In the genomic region with DNA sequence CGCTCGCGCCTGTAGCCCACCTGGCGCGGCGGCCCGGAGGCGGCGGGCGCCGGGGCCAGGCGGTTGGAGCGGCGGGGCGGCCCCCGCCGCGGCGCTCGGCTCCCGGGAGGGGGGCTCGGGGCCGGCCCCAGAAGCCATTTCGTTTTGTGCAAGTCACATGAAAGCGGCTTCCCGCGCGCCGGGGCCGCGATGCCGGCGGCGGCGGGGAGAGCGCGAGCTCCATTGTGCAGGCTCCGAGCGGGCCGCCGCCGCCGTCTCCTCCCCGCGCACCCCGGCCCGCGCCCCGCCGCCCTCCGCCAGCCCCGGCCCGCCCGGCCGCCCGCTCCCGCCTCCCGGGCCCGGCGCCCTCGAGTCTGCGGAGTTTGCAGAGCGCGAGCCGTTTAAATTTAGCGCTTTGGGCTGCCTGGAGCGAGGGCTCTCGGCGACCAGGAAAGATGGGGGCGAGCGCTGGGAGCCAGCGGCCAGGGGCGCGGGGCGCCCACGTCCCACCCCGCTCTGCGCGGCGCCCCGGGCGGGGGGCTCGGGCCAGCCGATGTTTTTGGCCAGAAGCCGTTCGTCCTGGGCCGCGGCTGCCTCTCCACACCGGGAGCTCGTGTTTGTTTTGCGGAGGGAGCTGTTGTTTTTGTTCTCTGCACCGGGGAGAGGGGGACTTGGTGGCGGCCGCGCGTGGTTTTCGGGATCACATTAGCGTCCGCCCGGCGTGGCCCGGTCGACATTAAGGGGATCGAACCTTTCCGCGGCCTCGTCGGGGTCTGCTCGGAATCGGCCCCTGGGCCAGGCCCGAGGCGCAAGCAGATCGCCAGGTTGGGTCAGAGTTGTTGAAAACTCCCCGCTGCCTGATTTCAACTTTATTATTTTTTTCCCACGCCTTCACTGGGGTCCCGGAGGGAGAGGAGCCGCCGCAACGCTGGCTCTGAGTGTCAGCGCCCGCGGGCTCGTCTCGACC, we compare ENCODE assay signal across 8 cellular contexts. TPM values are rescaled to one million over a fixed set of nuclear protein-coding genes. Genes with fewer than 3 reads are reported as not detected.
DNase-seq lines count a peak whose midpoint lies in the region; ATAC-seq and TF ChIP-seq lines count a peak whose summit lies in the region.

No MANE protein-coding gene starts in this region.

- peaks cover 7% of the 10 kb centered on the region for H3K4me1 Mint-ChIP-seq in stimulated activated effector memory CD8-positive, alpha-beta T cell treated with anti-CD3 and anti-CD28 coated beads, Interleukin-12 subunit alpha, Interleukin-12 subunit beta, amount 100 ng/mL, for 72 hours

- no peak overlapping the region for H3K27ac Mint-ChIP-seq in stimulated activated effector memory CD8-positive, alpha-beta T cell treated with anti-CD3 and anti-CD28 coated beads, Interleukin-12 subunit alpha, Interleukin-12 subunit beta, amount 100 ng/mL, for 72 hours

- peak; percentile 7 for ATAC-seq in Right ventricle myocardium inferior
- peak; percentile 18 for ATAC-seq in SK-N-SH treated with all-trans-retinoic acid at 6 μM for 48 hours
- peak; percentile 19 for ATAC-seq in left colon
- peak; percentile 17 for ATAC-seq in stimulated activated effector memory CD8-positive, alpha-beta T cell treated with anti-CD3 and anti-CD28 coated beads, Interleukin-12 subunit alpha, Interleukin-12 subunit beta, amount 100 ng/mL, for 72 hours

- H3K4me3 Mint-ChIP-seq in stimulated activated effector memory CD8-positive, alpha-beta T cell treated with anti-CD3 and anti-CD28 coated beads, Interleukin-12 subunit alpha, Interleukin-12 subunit beta, amount 100 ng/mL, for 72 hours, result peak overlapping the region; percentile 69

- no peaks in the 10 kb centered on the region for H3K36me3 Mint-ChIP-seq in stimulated activated effector memory CD8-positive, alpha-beta T cell treated with anti-CD3 and anti-CD28 coated beads, Interleukin-12 subunit alpha, Interleukin-12 subunit beta, amount 100 ng/mL, for 72 hours

- no peak for DNase-seq in Right ventricle myocardium inferior (ENCODE audit: missing footprints)
- no peak for DNase-seq in cardiac septum (ENCODE audit: low spot score)
- peak; percentile 47 for DNase-seq in cerebellum (ENCODE audit: low spot score)
- DNase-seq in left colon, result peak in 1 of 2 donors; percentile 39
- DNase-seq in stimulated activated effector memory CD8-positive, alpha-beta T cell treated with anti-CD3 and anti-CD28 coated beads, Interleukin-12 subunit alpha, Interleukin-12 subunit beta, amount 100 ng/mL, for 72 hours (ENCODE audit: low spot score in 2 of 2), result peak in 1 of 2 donors; percentile 55
- DNase-seq in SW 1271 (lab: John Stamatoyannopoulos, UW), result no peak
- DNase-seq in NK-92 treated with Interleukin-12 subunit alpha and Interleukin-12 subunit beta, amount 100 ng/mL, for 24 hours (lab: John Stamatoyannopoulos, UW), result no peak

- peaks cover 2% of the 10 kb centered on the region for H3K9me3 Mint-ChIP-seq in stimulated activated effector memory CD8-positive, alpha-beta T cell treated with anti-CD3 and anti-CD28 coated beads, Interleukin-12 subunit alpha, Interleukin-12 subunit beta, amount 100 ng/mL, for 72 hours

- intact Hi-C loops in Right ventricle myocardium inferior (cut with DNase I) (loop anchor here (5.0 kb wide), 1 partner anchor 105 kb away; the partner anchor contains the start of gene CFAP251), cardiac septum (cut with DNase I) (loop anchor here (5.0 to 10.0 kb wide), 3 partner anchors 55 to 228 kb away; partner anchors contain the start of genes CFAP251 and RHOF), left colon (cut with DNase I, micrococcal nuclease) (no loop called here)

TF ChIP-seq in SK-N-SH treated with all-trans-retinoic acid at 6 μM for 48 hours, 23 proteins besides CTCF, POLR2A, EP300 and RAD21:
- TF ChIP-seq CSDC2 (CRISPR knock-in tag; IDR thresholded peaks at IDR 0.05), result no peak
- TF ChIP-seq ZFP3 (CRISPR knock-in tag; IDR thresholded peaks at IDR 0.05), result no peak
- no peak for TF ChIP-seq ISL1 (CRISPR knock-in tag; IDR thresholded peaks at IDR 0.05)
- TF ChIP-seq TCF4 (CRISPR knock-in tag; IDR thresholded peaks at IDR 0.05; ENCODE audit: borderline replicate concordance), result no peak
- no peak for TF ChIP-seq PPARA (CRISPR knock-in tag; IDR thresholded peaks at IDR 0.05; ENCODE audit: borderline replicate concordance)
- no peak for TF ChIP-seq TOX (CRISPR knock-in tag; IDR thresholded peaks at IDR 0.05; ENCODE audit: borderline replicate concordance)
- TF ChIP-seq PATZ1 (CRISPR knock-in tag; IDR thresholded peaks at IDR 0.05; ENCODE audit: borderline replicate concordance), result no peak
- TF ChIP-seq CSRNP3 (CRISPR knock-in tag; IDR thresholded peaks at IDR 0.05), result no peak
- TF ChIP-seq RARB (CRISPR knock-in tag; IDR thresholded peaks at IDR 0.05), result no peak
- TF ChIP-seq POU6F1 (CRISPR knock-in tag; IDR thresholded peaks at IDR 0.05; ENCODE audit: borderline replicate concordance, low read depth), result no peak

RNA-seq across cellular contexts. Expression of gene BCL7A, which starts 1.0 kb away (rescaled TPM):
- 15.8 TPM for total RNA-seq in Right ventricle myocardium inferior
- 18.2 TPM for total RNA-seq in cardiac septum
- total RNA-seq in cerebellum, result 38.5 TPM
- total RNA-seq in left colon, result 1 to 10 TPM; 6.5 to 6.7 TPM

RNA-seq across cellular contexts. Expression of gene MLXIP, which starts 55.9 kb away (rescaled TPM):
- total RNA-seq in Right ventricle myocardium inferior (25.7 TPM), cardiac septum (24.7 TPM), cerebellum (18.9 TPM), left colon (100 to 1,000 TPM; 125 to 175 TPM)

Comparison
In these comparisons a context has a peak if more than half of its experiments do, and no peak if none do; other contexts are left out.
1. intact Hi-C loops: an anchor here in Right ventricle myocardium inferior (5.0 kb wide) and cardiac septum (5.0 to 10.0 kb wide); none called in left colon.